Comparison of ENCODE assay signal across 8 cellular contexts in the genomic region with DNA sequence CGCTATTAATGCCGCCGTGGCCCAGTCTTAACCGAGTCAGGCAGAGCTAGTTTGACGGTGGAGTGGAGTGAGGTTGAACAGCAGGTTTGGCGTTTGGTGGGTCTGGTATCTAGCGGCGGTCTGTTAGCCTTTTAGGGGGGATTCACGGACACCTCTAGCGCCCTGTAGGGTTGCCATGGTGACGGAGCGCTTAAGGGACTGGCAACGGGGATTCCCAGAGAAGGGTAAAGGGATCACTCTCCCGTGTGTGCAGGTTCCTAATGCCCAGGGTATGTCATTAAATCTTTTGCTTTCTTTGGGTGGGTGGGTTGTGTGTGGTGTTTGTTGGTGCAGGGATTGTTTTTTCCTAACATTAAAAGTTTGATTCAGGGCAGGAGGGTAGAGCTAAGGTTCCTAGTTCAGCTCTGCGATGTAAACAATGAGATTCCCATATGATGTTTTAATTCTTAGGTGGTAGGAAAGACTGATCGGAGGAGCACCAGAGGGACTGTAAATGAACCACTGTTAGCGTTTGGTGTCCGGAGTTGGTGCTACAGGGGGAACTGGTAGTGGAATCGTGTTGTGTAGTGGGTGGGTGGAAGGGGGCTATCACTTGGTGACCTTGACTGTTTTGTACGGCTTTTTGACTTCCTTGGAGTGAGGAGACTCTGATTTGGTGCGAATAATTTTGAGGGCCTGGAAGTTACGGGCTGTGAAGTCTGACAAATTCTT. TPM values are rescaled to one million over a fixed set of nuclear protein-coding genes. Genes with fewer than 3 reads are reported as not detected.
DNase-seq lines count a peak whose midpoint lies in the region; ATAC-seq and TF ChIP-seq lines count a peak whose summit lies in the region.

No MANE protein-coding gene starts in this region.

- H3K27me3 Mint-ChIP-seq in MCF 10A (ENCODE audit: insufficient read depth, unreplicated experiment) = no peaks in the 10 kb centered on the region

- peak; percentile 49 for DNase-seq in activated gamma-delta T cell treated with Interleukin-2 at 50 U/mL for 16 hours
- DNase-seq in activated gamma-delta T cell (lab: John Stamatoyannopoulos, UW) = no peak
- peak in 1 of 2 experiments; percentile 57 for DNase-seq in SJCRH30
- DNase-seq in MCF 10A (ENCODE audit: unreplicated experiment) = peak; percentile 60
- peak; percentile 55 to 66 (median 60) for DNase-seq in right lobe of liver
- DNase-seq in stimulated activated CD8-positive, alpha-beta memory T cell treated with anti-CD3 and anti-CD28 coated beads, Interleukin-4, amount 100 ng/mL, for 24 hours (ENCODE audit: low read depth) = peak; percentile 30
- DNase-seq in iPS-NIHi11 (ENCODE audit: low spot score) = no peak

- H3K9me3 Mint-ChIP-seq in MCF 10A (ENCODE audit: unreplicated experiment) = no peaks in the 10 kb centered on the region

- peaks cover 74% of the 10 kb centered on the region for H3K36me3 ChIP-seq in SJCRH30
- H3K36me3 ChIP-seq in right lobe of liver = peaks cover 15 to 46% (median 40%) of the 10 kb centered on the region in 4 donors

- TF ChIP-seq POLR2A in right lobe of liver (IDR thresholded peaks at IDR 0.05) = no peak

- peak overlapping the region; percentile 75 for H3K4me3 ChIP-seq in SJCRH30
- H3K4me3 ChIP-seq in right lobe of liver = peak overlapping the region; percentile 90 to 97 (median 95)

- no peak for ATAC-seq in right lobe of liver
- no peak for ATAC-seq in HG03139 (IDR thresholded peaks at IDR 0.05; ENCODE audit: unreplicated experiment)

- CTCF ChIA-PET in MCF 10A (lab: Yijun Ruan, JAX) = interaction anchor here (0.8 to 4.2 kb wide), 4 partner anchors 11 to 135 kb away, joined by 3 to 35 read pairs (median 8); partner anchors contain the start of gene TAP2

- BruUV-seq in MCF 10A (replicated peaks; lab: Mats Ljungman, UMichigan) = no TSS peak

- peak overlapping the region; percentile 90 for H3K4me3 Mint-ChIP-seq in MCF 10A (ENCODE audit: unreplicated experiment)

- peak overlapping the region; percentile 99 for H3K27ac Mint-ChIP-seq in MCF 10A (ENCODE audit: low read depth, unreplicated experiment)

- H3K4me1 ChIP-seq in SJCRH30 = no peaks in the 10 kb centered on the region
- peaks cover 0 to 35% (median 15%) of the 10 kb centered on the region in 4 donors for H3K4me1 ChIP-seq in right lobe of liver

- H3K27ac ChIP-seq in SJCRH30 (peak overlapping the region; percentile 50), right lobe of liver (peak overlapping the region; percentile 73 to 81 (median 80))

- TF ChIP-seq CTCF in MCF 10A (IDR thresholded peaks at IDR 0.05; ENCODE audit: unreplicated experiment) (no peak), right lobe of liver (IDR thresholded peaks at IDR 0.05) (no peak)

- H3K36me3 Mint-ChIP-seq in MCF 10A (ENCODE audit: insufficient read depth, unreplicated experiment) = peaks cover 80% of the 10 kb centered on the region

- no peaks in the 10 kb centered on the region for H3K27me3 ChIP-seq in SJCRH30
- no peaks in the 10 kb centered on the region for H3K27me3 ChIP-seq in right lobe of liver

- POLR2A ChIA-PET in MCF 10A (lab: Yijun Ruan, JAX) = interaction anchor here (0.6 to 10.4 kb wide), 33 partner anchors 10 to 1573 kb away, joined by 3 to 245 read pairs (median 5); partner anchors contain the start of genes B3GALT4, HLA-DMA, HLA-DMB and KIFC1

- H3K9me3 ChIP-seq in SJCRH30 (replicated peaks) (no peaks in the 10 kb centered on the region), right lobe of liver (no peaks in the 10 kb centered on the region)

- WGBS in right lobe of liver (ENCODE audit: insufficient coverage, low coverage, low lambda C conversion rate, missing lambda C conversion rate) = 0% methylated on average over 19 of the region's 22 CpGs

- intact Hi-C loops in MCF 10A (cut with micrococcal nuclease) (no loop called here), right lobe of liver (cut with DNase I) (no loop called here)

- peaks cover 37% of the 10 kb centered on the region for H3K4me1 Mint-ChIP-seq in MCF 10A (ENCODE audit: insufficient read depth, unreplicated experiment)

RNA-seq across cellular contexts. Expression of gene BRD2, which starts 4.9 kb away (rescaled TPM):
- 178 and 199 TPM in 2 replicates for total RNA-seq in SJCRH30 (2014; rRNA removed; shearing (Covaris generic))
- total RNA-seq in MCF 10A (2022) (201 and 223 TPM in 2 replicates), right lobe of liver (100 to 1,000 TPM in 1 of 6 experiments, 10 to 100 TPM in 5; 66.3 to 111 (median 73.7) TPM)

RNA-seq across cellular contexts. Expression of gene HLA-DMA, which starts 20.4 kb away (rescaled TPM):
- 0.14 and 0.51 TPM in 2 replicates for total RNA-seq in SJCRH30 (2014; rRNA removed; shearing (Covaris generic))
- 2.4 and 2.9 TPM in 2 replicates for total RNA-seq in MCF 10A (2022)
- 10 to 100 TPM in 4 of 6 experiments, 1 to 10 TPM in 2; 6.9 to 26.2 (median 10.7) TPM for total RNA-seq in right lobe of liver

RNA-seq across cellular contexts. Expression of gene HLA-DMB, which starts 32.5 kb away (rescaled TPM):
- not detected in 2 replicates for total RNA-seq in SJCRH30 (2014; rRNA removed; shearing (Covaris generic))
- total RNA-seq in MCF 10A (2022) = not detected in 2 replicates
- total RNA-seq in right lobe of liver = 10 to 100 TPM in 1 of 6 experiments, 1 to 10 TPM in 5; 1.8 to 22.0 (median 6.5) TPM

RNA-seq across cellular contexts. Expression of gene HLA-DOA, which starts 36.1 kb away (rescaled TPM):
- 0.16 TPM in 1 of 2 replicates, not detected in the other for total RNA-seq in SJCRH30 (2014; rRNA removed; shearing (Covaris generic))
- total RNA-seq in MCF 10A (2022) = not detected in 2 replicates
- total RNA-seq in right lobe of liver = 1 to 10 TPM in 5 of 6 experiments, under 1 TPM in 1; 0.37 to 3.3 (median 1.2) TPM

Comparison
In these comparisons a context has a peak if more than half of its experiments do, and no peak if none do; other contexts are left out.
1. DNase-seq: peak in activated gamma-delta T cell treated with Interleukin-2 at 50 U/mL for 16 hours (single experiment), MCF 10A (single experiment), right lobe of liver (3 of 3) and stimulated activated CD8-positive, alpha-beta memory T cell treated with anti-CD3 and anti-CD28 coated beads, Interleukin-4, amount 100 ng/mL, for 24 hours (single experiment); none in activated gamma-delta T cell (single experiment) and iPS-NIHi11 (single experiment).